In the genomic region with DNA sequence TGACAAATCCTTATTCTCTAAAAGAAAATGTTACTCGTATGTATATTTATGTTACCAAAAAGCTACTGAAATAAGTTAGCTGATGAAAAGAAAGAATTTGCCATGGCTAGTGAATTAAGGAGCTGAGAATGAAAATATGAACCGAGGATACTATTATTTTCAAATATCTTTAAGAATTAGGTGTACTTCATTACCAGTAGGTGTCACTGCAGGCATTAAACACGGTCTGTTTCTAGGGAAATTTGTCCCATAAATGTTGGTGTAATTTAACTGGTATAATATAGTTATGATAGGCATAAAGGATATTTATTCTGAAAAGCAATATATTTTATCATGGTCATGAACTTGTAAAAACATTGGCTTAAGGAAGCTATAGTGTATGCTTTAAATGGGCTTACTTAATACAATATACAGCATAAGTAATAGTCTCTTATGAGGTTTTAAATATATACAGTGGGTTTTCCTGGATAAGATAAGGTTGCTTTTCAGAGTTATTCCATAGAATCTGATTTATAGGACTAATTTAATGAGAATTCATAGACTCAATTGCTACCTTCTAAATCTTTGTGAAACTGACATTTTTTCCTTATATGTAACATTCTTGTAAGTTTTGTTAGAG, we compare ENCODE assay signal across 8 cellular contexts.
DNase-seq lines count a peak whose midpoint lies in the region; ATAC-seq and TF ChIP-seq lines count a peak whose summit lies in the region.

No MANE protein-coding gene starts in this region.

- H3K9me2 ChIP-seq in hepatocyte (replicated peaks; ENCODE audit: insufficient read depth) = no peaks in the 10 kb centered on the region

- H2AFZ ChIP-seq in hepatocyte = no peak overlapping the region

- H4K20me1 ChIP-seq in hepatocyte (ENCODE audit: insufficient read depth, poor library complexity, severe bottlenecking) = no peaks in the 10 kb centered on the region

- H3K27me3 ChIP-seq in adipocyte (replicated peaks; ENCODE audit: control insufficient read depth, insufficient read depth, low read length) (no peaks in the 10 kb centered on the region), hepatocyte (no peaks in the 10 kb centered on the region), tibial artery (no peaks in the 10 kb centered on the region), aorta (ENCODE audit: control insufficient read depth in 1 of 2, insufficient read depth in 2 of 2, low read length in 1 of 2) (no peaks in the 10 kb centered on the region)

- peak; percentile 28 for TF ChIP-seq CTCF in GM12864 (IDR thresholded peaks at IDR 0.05; ENCODE audit: low read depth, low read length, missing control alignments)
- TF ChIP-seq CTCF in hepatocyte (IDR thresholded peaks at IDR 0.05; ENCODE audit: poor library complexity) = peak; percentile 71
- TF ChIP-seq CTCF in tibial artery (IDR thresholded peaks at IDR 0.05) = peak; percentile 59 to 66

- ATAC-seq in HG03175 (IDR thresholded peaks at IDR 0.05; ENCODE audit: unreplicated experiment) = no peak
- no peak for ATAC-seq in GM21786 (IDR thresholded peaks at IDR 0.05; ENCODE audit: unreplicated experiment)
- no peak for ATAC-seq in aorta (ENCODE audit: low FRiP score)

- intact Hi-C loops in tibial artery (cut with DNase I; ENCODE audit: low total_unique reads) = loop anchor here (10.0 kb wide), 2 partner anchors 73 to 1073 kb away; no protein-coding TSS in a partner anchor
- intact Hi-C loops in aorta (cut with DNase I) = loop anchor here (5.0 kb wide), 3 partner anchors 75 to 1080 kb away; no protein-coding TSS in a partner anchor

- peaks cover 14% of the 10 kb centered on the region for H3K4me1 ChIP-seq in adipocyte (ENCODE audit: control insufficient read depth, insufficient read depth, low read length)
- no peaks in the 10 kb centered on the region for H3K4me1 ChIP-seq in hepatocyte (ENCODE audit: insufficient read depth)
- H3K4me1 ChIP-seq in tibial artery = peaks cover 0 to 6% (median 2%) of the 10 kb centered on the region in 4 donors
- no peaks in the 10 kb centered on the region for H3K4me1 ChIP-seq in aorta (ENCODE audit: control insufficient read depth in 1 of 2, insufficient read depth in 2 of 2, low read length in 2 of 2)

- H3K9ac ChIP-seq in adipocyte (ENCODE audit: low read length) = peak overlapping the region; percentile 13

- no peak overlapping the region for H3K27ac ChIP-seq in hepatocyte
- no peak overlapping the region for H3K27ac ChIP-seq in tibial artery
- H3K27ac ChIP-seq in aorta (ENCODE audit: low read depth in 1 of 2, low read length in 2 of 2) = no peak overlapping the region

- H3K4me3 ChIP-seq in GM12864 (ENCODE audit: low read depth, low read length) (no peak overlapping the region), adipocyte (ENCODE audit: low read length) (no peak overlapping the region), hepatocyte (no peak overlapping the region), tibial artery (no peak overlapping the region), aorta (ENCODE audit: low read length in 2 of 2) (no peak overlapping the region)

- WGBS in hepatocyte (ENCODE audit: low lambda C conversion rate, missing lambda C conversion rate) = 15% methylated on average over 3 of the region's 3 CpGs
- WGBS in aorta, 2 donors = 1% methylated on average over 3 of the region's 3 CpGs

- no peaks in the 10 kb centered on the region for H3K36me3 ChIP-seq in adipocyte (ENCODE audit: control insufficient read depth, insufficient read depth, low read length, severe bottlenecking)
- no peaks in the 10 kb centered on the region for H3K36me3 ChIP-seq in hepatocyte (replicated peaks; ENCODE audit: insufficient read depth, low read depth)
- no peaks in the 10 kb centered on the region for H3K36me3 ChIP-seq in tibial artery
- no peaks in the 10 kb centered on the region for H3K36me3 ChIP-seq in aorta (ENCODE audit: control insufficient read depth in 1 of 2, insufficient read depth in 2 of 2, low read length in 1 of 2)

- no peaks in the 10 kb centered on the region for H3K9me3 ChIP-seq in adipocyte (ENCODE audit: control insufficient read depth, low read length)
- H3K9me3 ChIP-seq in hepatocyte (ENCODE audit: low read depth) = no peaks in the 10 kb centered on the region
- no peaks in the 10 kb centered on the region for H3K9me3 ChIP-seq in tibial artery
- no peaks in the 10 kb centered on the region for H3K9me3 ChIP-seq in aorta (ENCODE audit: control insufficient read depth, low read length)

- no peaks in the 10 kb centered on the region for H3K79me2 ChIP-seq in hepatocyte

- no peak overlapping the region for H3K4me2 ChIP-seq in hepatocyte

- DNase-seq in GM12864 (ENCODE audit: low read depth) = no peak
- peak; percentile 64 for DNase-seq in NCI-H146 treated with DMSO at 0.1 percent for 48 hours (lab: John Stamatoyannopoulos, UW; ENCODE audit: unreplicated experiment)
- DNase-seq in adipocyte (ENCODE audit: low read depth) = peak; percentile 87
- DNase-seq in hepatocyte (ENCODE audit: low spot score) = peak; percentile 70
- DNase-seq in tibial artery = no peak
- no peak for DNase-seq in aorta

Comparison
In these comparisons a context has a peak if more than half of its experiments do, and no peak if none do; other contexts are left out.
1. DNase-seq: peak in NCI-H146 treated with DMSO at 0.1 percent for 48 hours (single experiment), adipocyte (single experiment) and hepatocyte (single experiment); none in GM12864 (single experiment), tibial artery (0 of 2) and aorta (0 of 2).
2. Peak in every context shown above with its lines, with median percentiles within 50 percentile points of each other: CTCF ChIP-seq.